8 cellular contexts compared by ENCODE assay signal in genomic region chr17:67992541-67993152, GRCh38. TPM values are rescaled to one million over a fixed set of nuclear protein-coding genes. Genes with fewer than 3 reads are reported as not detected.
DNase-seq lines count a peak whose midpoint lies in the region; ATAC-seq and TF ChIP-seq lines count a peak whose summit lies in the region.

No MANE protein-coding gene starts in this region.

- H3K27me3 Mint-ChIP-seq in Caco-2 (ENCODE audit: insufficient read depth, unreplicated experiment), result no peaks in the 10 kb centered on the region

- H3K4me1 Mint-ChIP-seq in Caco-2 (ENCODE audit: low read depth, unreplicated experiment), result peaks cover 15% of the 10 kb centered on the region

- H3K27ac Mint-ChIP-seq in Caco-2 (ENCODE audit: unreplicated experiment), result peak overlapping the region; percentile 94

- no peak for TF ChIP-seq CTCF in Caco-2 (IDR thresholded peaks at IDR 0.05; ENCODE audit: insufficient read depth in 1 of 2, low read depth in 1 of 2, low read length in 1 of 2, severe bottlenecking in 1 of 2, unreplicated experiment in 1 of 2)
- TF ChIP-seq CTCF in astrocyte of the cerebellum (IDR thresholded peaks at IDR 0.05; ENCODE audit: low read depth, low read length, missing control alignments), result no peak
- TF ChIP-seq CTCF in left lung (IDR thresholded peaks at IDR 0.05), result no peak
- TF ChIP-seq CTCF in suprapubic skin (IDR thresholded peaks at IDR 0.05), result no peak

- in situ Hi-C loops in astrocyte of the cerebellum (cut with HindIII; ENCODE audit: low sequenced_read_pairs), result no loop called here

- peak; percentile 13 for ATAC-seq in HG03378 (IDR thresholded peaks at IDR 0.05; ENCODE audit: unreplicated experiment)
- ATAC-seq in left lung, result no peak
- ATAC-seq in GM18867 (IDR thresholded peaks at IDR 0.05; ENCODE audit: unreplicated experiment), result no peak

- no peaks in the 10 kb centered on the region for H3K27me3 ChIP-seq in Caco-2 (replicated peaks; ENCODE audit: control insufficient read depth, insufficient read depth, low read length)
- peaks cover 0 to 25% of the 10 kb centered on the region in 2 donors for H3K27me3 ChIP-seq in left lung
- no peaks in the 10 kb centered on the region for H3K27me3 ChIP-seq in suprapubic skin

- no peak for TF ChIP-seq POLR2A in suprapubic skin (IDR thresholded peaks at IDR 0.05)

- H3K4me3 Mint-ChIP-seq in Caco-2 (ENCODE audit: unreplicated experiment), result peak overlapping the region; percentile 96

- H3K9me3 Mint-ChIP-seq in Caco-2 (ENCODE audit: unreplicated experiment), result no peaks in the 10 kb centered on the region

- CTCF ChIA-PET in Caco-2 (lab: Charles Lee), result interaction anchor here (1.0 kb wide), 1 partner anchor 28 kb away, joined by 7 read pairs; no protein-coding TSS in a partner anchor

- no peak for TF ChIP-seq EP300 in suprapubic skin (IDR thresholded peaks at IDR 0.05)

- H3K36me3 ChIP-seq in Caco-2 (ENCODE audit: control insufficient read depth, insufficient read depth, low read length) (no peaks in the 10 kb centered on the region), left lung (no peaks in the 10 kb centered on the region), suprapubic skin (no peaks in the 10 kb centered on the region)

- DNase-seq in Caco-2 (no peak), astrocyte of the cerebellum (ENCODE audit: low read depth) (no peak), left lung (no peak), suprapubic skin (ENCODE audit: low spot score in 2 of 2) (no peak), H4 (ENCODE audit: low spot score) (no peak)
- DNase-seq in stimulated activated naive CD4-positive, alpha-beta T cell (lab: John Stamatoyannopoulos, UW), result no peak

- BruUV-seq in Caco-2 (replicated peaks; lab: Mats Ljungman, UMichigan), result no TSS peak

- peaks cover 5% of the 10 kb centered on the region for H3K36me3 Mint-ChIP-seq in Caco-2 (ENCODE audit: insufficient read depth, unreplicated experiment)

- H3K9me3 ChIP-seq in Caco-2 (no peaks in the 10 kb centered on the region), left lung (no peaks in the 10 kb centered on the region), suprapubic skin (no peaks in the 10 kb centered on the region)

- H3K4me1 ChIP-seq in Caco-2 (peaks cover 6% of the 10 kb centered on the region; the same call in 1 of the 2 replicates), left lung (peaks cover 9 to 34% of the 10 kb centered on the region in 2 donors), suprapubic skin (peaks cover 35% of the 10 kb centered on the region)

- H3K27ac ChIP-seq in left lung (peak overlapping the region; percentile 93 to 94), suprapubic skin (peak overlapping the region; percentile 93)

- intact Hi-C loops in Caco-2 (cut with micrococcal nuclease; ENCODE audit: unreplicated experiment), result loop anchor here (1.0 kb wide), 1 partner anchor 28 kb away; no protein-coding TSS in a partner anchor
- intact Hi-C loops in left lung (cut with DNase I), result no loop called here

- 15% methylated on average over 13 of the region's 19 CpGs for WGBS in suprapubic skin

- POLR2A ChIA-PET in Caco-2 (lab: Charles Lee), result no interaction called here

- H3K4me3 ChIP-seq in Caco-2 (ENCODE audit: low read depth, low read length) (peak overlapping the region; percentile 68), astrocyte of the cerebellum (ENCODE audit: low read depth, low read length) (peak overlapping the region; percentile 71), left lung (peak overlapping the region; percentile 56 to 60), suprapubic skin (peak overlapping the region; percentile 77)

RNA-seq across cellular contexts. Expression of gene C17orf58, which starts 3.6 kb away (rescaled TPM):
- total RNA-seq in Caco-2 (2022), result 13.5 and 14.4 TPM in 2 replicates
- total RNA-seq in left lung, result 1 to 10 TPM; 6.3 to 6.6 TPM
- total RNA-seq in suprapubic skin, result 1 to 10 TPM; 3.4 to 8.0 (median 5.6) TPM
- total RNA-seq in H4 (2014; rRNA removed; shearing (Covaris generic)), result 20.3 and 25.5 TPM in 2 replicates

RNA-seq across cellular contexts. Expression of gene KPNA2, which starts 42.9 kb away (rescaled TPM):
- total RNA-seq in Caco-2 (2022) (324 and 339 TPM in 2 replicates), left lung (10 to 100 TPM; 41.1 to 56.1 TPM), suprapubic skin (10 to 100 TPM in 3 of 4 donors, 1 to 10 TPM in 1; 6.4 to 38.8 (median 26.9) TPM)
- total RNA-seq in H4 (2014; rRNA removed; shearing (Covaris generic)), result 394 and 483 TPM in 2 replicates
